In genomic region chr6:150739711-150740349, GRCh38 we compare ENCODE assay signal across 24 cellular contexts.
DNase-seq lines count a peak whose midpoint lies in the region; ATAC-seq and TF ChIP-seq lines count a peak whose summit lies in the region.
"Had no signal": no experiment of that assay in that cellular context is flagged by ENCODE, and none has a peak within 500 bp of the region (broad histone marks: within the 10 kb centered on the region; RNA-seq: fewer than 3 reads in every experiment).

No MANE protein-coding gene starts in this region.

- H3K4me1 Mint-ChIP-seq in brain (peaks cover 45% of the 10 kb centered on the region), memory B cell (peaks cover 30% of the 10 kb centered on the region)
- H3K4me1 Mint-ChIP-seq: natural killer cell had no signal

- TF ChIP-seq POLR2A in tibial nerve (IDR thresholded peaks at IDR 0.05), result no peak

- H3K9me3 Mint-ChIP-seq in brain, result peaks cover 0 to 2% (median 0%) of the 10 kb centered on the region in 5 experiments
- H3K9me3 Mint-ChIP-seq in memory B cell, result no peaks in the 10 kb centered on the region
- H3K9me3 Mint-ChIP-seq: dendritic cell treated with granulocyte-macrophage colony-stimulating factor and Interleukin-4, amounts not matched to agents 40 ng/mL and 50 ng/mL, for 4 days; H9; IgD-negative memory B cell; natural killer cell; stimulated activated naive CD8-positive, alpha-beta T cell treated with anti-CD3 and anti-CD28 coated beads, Interleukin-15, Interleukin-2, amounts not matched to agents 100 ng/mL and 50 ng/mL, for 24 hours had no signal

- no peak overlapping the region for H3K4me3 ChIP-seq in tibial nerve
- H3K4me3 ChIP-seq: ovary, transverse colon had no signal

- peaks cover 0 to 14% (median 0%) of the 10 kb centered on the region in 4 donors for H3K4me1 ChIP-seq in tibial nerve

- no peaks in the 10 kb centered on the region for H3K36me3 ChIP-seq in tibial nerve
- H3K36me3 ChIP-seq: ovary, transverse colon had no signal

- TF ChIP-seq CTCF in brain (conservative IDR thresholded peaks at IDR 0.05) (no peak), tibial nerve (IDR thresholded peaks at IDR 0.05) (no peak)

- H3K27ac Mint-ChIP-seq in brain (peak overlapping the region in 4 of 5 experiments; percentile 56 to 71 (median 64)), memory B cell (peak overlapping the region; percentile 87)
- H3K27ac Mint-ChIP-seq: dendritic cell treated with granulocyte-macrophage colony-stimulating factor and Interleukin-4, amounts not matched to agents 40 ng/mL and 50 ng/mL, for 4 days; H9; natural killer cell; stimulated activated naive CD8-positive, alpha-beta T cell treated with anti-CD3 and anti-CD28 coated beads, Interleukin-15, Interleukin-2, amounts not matched to agents 100 ng/mL and 50 ng/mL, for 24 hours had no signal

- no peaks in the 10 kb centered on the region for H3K27me3 Mint-ChIP-seq in brain
- H3K27me3 Mint-ChIP-seq in memory B cell, result no peaks in the 10 kb centered on the region
- H3K27me3 Mint-ChIP-seq: dendritic cell treated with granulocyte-macrophage colony-stimulating factor and Interleukin-4, amounts not matched to agents 40 ng/mL and 50 ng/mL, for 4 days; IgD-negative memory B cell had no signal

- H3K27ac ChIP-seq in temporal lobe (ENCODE audit: low read depth, low read length), result peak overlapping the region; percentile 20
- peak overlapping the region in 2 of 4 donors; percentile 2 to 48 for H3K27ac ChIP-seq in tibial nerve
- H3K27ac ChIP-seq: ovary, transverse colon had no signal

- no peak for TF ChIP-seq EP300 in tibial nerve (IDR thresholded peaks at IDR 0.05)

- ATAC-seq in Right ventricle myocardium inferior (peak; percentile 67), memory B cell (ENCODE audit: low read depth) (no peak), HG02588 (IDR thresholded peaks at IDR 0.05; ENCODE audit: unreplicated experiment) (no peak), HG03045 (IDR thresholded peaks at IDR 0.05; ENCODE audit: unreplicated experiment) (no peak)
- ATAC-seq: natural killer cell had no signal

- H3K9me3 ChIP-seq in tibial nerve, result no peaks in the 10 kb centered on the region
- H3K9me3 ChIP-seq: ovary, transverse colon had no signal

- H3K4me3 Mint-ChIP-seq in brain (peak overlapping the region in 2 of 5 experiments; percentile 37 to 66), memory B cell (no peak overlapping the region)
- H3K4me3 Mint-ChIP-seq: dendritic cell treated with granulocyte-macrophage colony-stimulating factor and Interleukin-4, amounts not matched to agents 40 ng/mL and 50 ng/mL, for 4 days; H9; IgD-negative memory B cell; natural killer cell; stimulated activated naive CD8-positive, alpha-beta T cell treated with anti-CD3 and anti-CD28 coated beads, Interleukin-15, Interleukin-2, amounts not matched to agents 100 ng/mL and 50 ng/mL, for 24 hours had no signal

- H3K36me3 Mint-ChIP-seq in brain, result peaks cover 32% of the 10 kb centered on the region
- H3K36me3 Mint-ChIP-seq in memory B cell, result peaks cover 20% of the 10 kb centered on the region
- H3K36me3 Mint-ChIP-seq: natural killer cell had no signal

- intact Hi-C loops in Right ventricle myocardium inferior (cut with DNase I) (no loop called here), cardiac septum (cut with DNase I) (no loop called here)

- H3K27me3 ChIP-seq in tibial nerve, result no peaks in the 10 kb centered on the region
- H3K27me3 ChIP-seq: ovary, transverse colon had no signal

- whole genome bisulfite sequencing in tibial nerve, 2 donors, result 59 to 60% methylated on average over 2 of the region's 2 CpGs

- DNase-seq in Right ventricle myocardium inferior (ENCODE audit: missing footprints) (no peak), cardiac septum (ENCODE audit: low spot score) (no peak), memory B cell (ENCODE audit: low spot score in 2 of 2) (no peak), tibial nerve (ENCODE audit: low spot score in 2 of 2) (no peak)
- DNase-seq: activated CD4-positive, alpha-beta T cell treated with anti-CD3 and anti-CD28 coated beads for 48 hours; activated naive CD4-positive, alpha-beta T cell; activated T-cell treated with anti-CD3 and anti-CD28 coated beads, Interleukin-2, amount 50 U/mL, for 48 hours; central memory CD4-positive, alpha-beta T cell; COR-L47; DND-41; H9; midbrain; natural killer cell; NCI-H1105 treated with DMSO at 0.1 percent for 48 hours; NCI-H2081; ovary; transverse colon had no signal
